14 cellular contexts compared by ENCODE assay signal in genomic region chr3:138066383-138066782, GRCh38. TPM values are rescaled to one million over a fixed set of nuclear protein-coding genes. Genes with fewer than 3 reads are reported as not detected.
DNase-seq lines count a peak whose midpoint lies in the region; ATAC-seq and TF ChIP-seq lines count a peak whose summit lies in the region.
"Had no signal": no experiment of that assay in that cellular context is flagged by ENCODE, and none has a peak within 500 bp of the region (broad histone marks: within the 10 kb centered on the region; RNA-seq: fewer than 3 reads in every experiment).

No MANE protein-coding gene starts in this region.

- no peaks in the 10 kb centered on the region for H3K9me2 ChIP-seq in hepatocyte (replicated peaks; ENCODE audit: insufficient read depth)

- H3K27ac Mint-ChIP-seq in activated T-helper 1 cell treated with anti-CD3 and anti-CD28 coated beads, Interleukin-12 subunit alpha, Interleukin-12 subunit beta, Interleukin-2, Interleukin-4 antibody, amounts not matched to agents 30 ng/mL and 10 ng/mL and 1 ng/mL, durations not matched to agents 14 hours and 24 hours and 36 hours: peak overlapping the region; percentile 87

- no peaks in the 10 kb centered on the region for H3K79me2 ChIP-seq in hepatocyte

- DNase-seq in activated T-helper 1 cell treated with anti-CD3 and anti-CD28 coated beads, Interleukin-12 subunit alpha, Interleukin-12 subunit beta, Interleukin-2, Interleukin-4 antibody, amounts not matched to agents 30 ng/mL and 10 ng/mL and 1 ng/mL, durations not matched to agents 14 hours and 24 hours and 36 hours (ENCODE audit: low spot score): peak; percentile 19
- DNase-seq in glomerular visceral epithelial cell (ENCODE audit: extremely low spot score) (no peak), A172 (ENCODE audit: low spot score) (no peak), cortex of kidney (lab: John Stamatoyannopoulos, UW) (no peak), hepatocyte (ENCODE audit: low spot score) (no peak)
- DNase-seq: activated CD4-positive, CD25-positive, alpha-beta regulatory T cell; foreskin keratinocyte; NCI-H146 had no signal

- peak overlapping the region; percentile 36 for H3K4me3 Mint-ChIP-seq in activated T-helper 1 cell treated with anti-CD3 and anti-CD28 coated beads, Interleukin-12 subunit alpha, Interleukin-12 subunit beta, Interleukin-2, Interleukin-4 antibody, amounts not matched to agents 30 ng/mL and 10 ng/mL and 1 ng/mL, durations not matched to agents 14 hours and 24 hours and 36 hours
- H3K4me3 Mint-ChIP-seq: central memory CD8-positive, alpha-beta T cell had no signal

- no peak overlapping the region for H2AFZ ChIP-seq in hepatocyte

- H3K4me1 Mint-ChIP-seq in activated T-helper 1 cell treated with anti-CD3 and anti-CD28 coated beads, Interleukin-12 subunit alpha, Interleukin-12 subunit beta, Interleukin-2, Interleukin-4 antibody, amounts not matched to agents 30 ng/mL and 10 ng/mL and 1 ng/mL, durations not matched to agents 14 hours and 24 hours and 36 hours (ENCODE audit: low read depth): peaks cover 25% of the 10 kb centered on the region
- H3K4me1 Mint-ChIP-seq: central memory CD8-positive, alpha-beta T cell had no signal

- H3K27me3 Mint-ChIP-seq in activated T-helper 1 cell treated with anti-CD3 and anti-CD28 coated beads, Interleukin-12 subunit alpha, Interleukin-12 subunit beta, Interleukin-2, Interleukin-4 antibody, amounts not matched to agents 30 ng/mL and 10 ng/mL and 1 ng/mL, durations not matched to agents 14 hours and 24 hours and 36 hours (ENCODE audit: insufficient read depth): peaks cover 10% of the 10 kb centered on the region

- H3K36me3 ChIP-seq in hepatocyte (replicated peaks; ENCODE audit: insufficient read depth, low read depth): no peaks in the 10 kb centered on the region

- no peaks in the 10 kb centered on the region for H4K20me1 ChIP-seq in hepatocyte (ENCODE audit: insufficient read depth, poor library complexity, severe bottlenecking)

- H3K4me2 ChIP-seq in hepatocyte: no peak overlapping the region

- no peaks in the 10 kb centered on the region for H3K9me3 Mint-ChIP-seq in activated T-helper 1 cell treated with anti-CD3 and anti-CD28 coated beads, Interleukin-12 subunit alpha, Interleukin-12 subunit beta, Interleukin-2, Interleukin-4 antibody, amounts not matched to agents 30 ng/mL and 10 ng/mL and 1 ng/mL, durations not matched to agents 14 hours and 24 hours and 36 hours
- H3K9me3 Mint-ChIP-seq: central memory CD8-positive, alpha-beta T cell had no signal

- no peaks in the 10 kb centered on the region for H3K4me1 ChIP-seq in hepatocyte (ENCODE audit: insufficient read depth)
- H3K4me1 ChIP-seq: foreskin keratinocyte had no signal

- H3K36me3 Mint-ChIP-seq in activated T-helper 1 cell treated with anti-CD3 and anti-CD28 coated beads, Interleukin-12 subunit alpha, Interleukin-12 subunit beta, Interleukin-2, Interleukin-4 antibody, amounts not matched to agents 30 ng/mL and 10 ng/mL and 1 ng/mL, durations not matched to agents 14 hours and 24 hours and 36 hours (ENCODE audit: low read depth): no peaks in the 10 kb centered on the region

- no peak overlapping the region for H3K27ac ChIP-seq in hepatocyte
- H3K27ac ChIP-seq: foreskin keratinocyte had no signal

- intact Hi-C loops in activated T-helper 1 cell treated with anti-CD3 and anti-CD28 coated beads, Interleukin-12 subunit alpha, Interleukin-12 subunit beta, Interleukin-2, Interleukin-4 antibody, amounts not matched to agents 30 ng/mL and 10 ng/mL and 1 ng/mL, durations not matched to agents 14 hours and 24 hours and 36 hours (cut with micrococcal nuclease): loop anchor here (1.0 to 10.0 kb wide), 7 partner anchors 16 to 528 kb away; partner anchors contain the start of genes ARMC8, CEP70 and NME9

- H3K4me3 ChIP-seq in hepatocyte: no peak overlapping the region

- H3K27me3 ChIP-seq in hepatocyte: no peaks in the 10 kb centered on the region
- H3K27me3 ChIP-seq: foreskin keratinocyte had no signal

- WGBS in hepatocyte (ENCODE audit: low lambda C conversion rate, missing lambda C conversion rate): 93% methylated on average over 8 of the region's 8 CpGs

- no peaks in the 10 kb centered on the region for H3K9me3 ChIP-seq in hepatocyte (ENCODE audit: low read depth)

- ATAC-seq in GM18858 (IDR thresholded peaks at IDR 0.05; ENCODE audit: unreplicated experiment) (peak; percentile 91), GM21360 (IDR thresholded peaks at IDR 0.05; ENCODE audit: unreplicated experiment) (peak; percentile 86), HG03066 (IDR thresholded peaks at IDR 0.05; ENCODE audit: low read depth, unreplicated experiment) (peak; percentile 79)
- ATAC-seq: foreskin keratinocyte, HCT116 had no signal

- no peak for TF ChIP-seq CTCF in hepatocyte (IDR thresholded peaks at IDR 0.05; ENCODE audit: poor library complexity)

RNA-seq across cellular contexts. Expression of gene DZIP1L, which starts 49.0 kb away (rescaled TPM):
- 0.07 and 0.16 TPM in 2 replicates for total RNA-seq in activated T-helper 1 cell treated with anti-CD3 and anti-CD28 coated beads, Interleukin-12 subunit alpha, Interleukin-12 subunit beta, Interleukin-2, Interleukin-4 antibody, amounts not matched to agents 30 ng/mL and 10 ng/mL and 1 ng/mL, durations not matched to agents 14 hours and 24 hours and 36 hours
- total RNA-seq in A172 (2014; rRNA removed; shearing (Covaris generic)): 10.7 and 14.4 TPM in 2 replicates
- 7.5 and 15.7 TPM in 2 replicates for total RNA-seq in hepatocyte
- 4.0 and 12.8 TPM in 2 replicates for polyA plus RNA-seq in hepatocyte

RNA-seq across cellular contexts. Expression of gene CLDN18, which starts 56.4 kb away (rescaled TPM):
- not detected in 2 replicates for total RNA-seq in activated T-helper 1 cell treated with anti-CD3 and anti-CD28 coated beads, Interleukin-12 subunit alpha, Interleukin-12 subunit beta, Interleukin-2, Interleukin-4 antibody, amounts not matched to agents 30 ng/mL and 10 ng/mL and 1 ng/mL, durations not matched to agents 14 hours and 24 hours and 36 hours
- total RNA-seq in A172 (2014; rRNA removed; shearing (Covaris generic)): 0.07 and 0.26 TPM in 2 replicates
- total RNA-seq in hepatocyte: 73.0 and 91.5 TPM in 2 replicates
- 25.7 and 36.4 TPM in 2 replicates for polyA plus RNA-seq in hepatocyte
- total RNA-seq: foreskin keratinocyte, RPMI7951 had no signal
- polyA plus RNA-seq: foreskin keratinocyte had no signal

Comparison
In these comparisons a context has a peak if more than half of its experiments do, and no peak if none do; other contexts are left out.
1. RNA of gene CLDN18, which starts 56.4 kb away (total RNA-seq): 73.0 to 91.5 TPM in hepatocyte; 0.07 to 0.26 TPM in A172 and not detected in activated T-helper 1 cell treated with anti-CD3 and anti-CD28 coated beads, Interleukin-12 subunit alpha, Interleukin-12 subunit beta, Interleukin-2, Interleukin-4 antibody, amounts not matched to agents 30 ng/mL and 10 ng/mL and 1 ng/mL, durations not matched to agents 14 hours and 24 hours and 36 hours; every median in the first group is over 10 times any median in the second.
2. Peak in every context shown above with its lines, with median percentiles within 50 percentile points of each other: ATAC-seq.